ENCODE assay signal across 8 cellular contexts in genomic region chr6:34696739-34697543, GRCh38. TPM values are rescaled to one million over a fixed set of nuclear protein-coding genes. Genes with fewer than 3 reads are reported as not detected.
DNase-seq lines count a peak whose midpoint lies in the region; ATAC-seq lines count a peak whose summit lies in the region.

Gene ILRUN (minus strand): TSS chr6:34696767. CDS start chr6:34696603, 164 bp downstream.

- no peaks in the 10 kb centered on the region for H3K9me3 Mint-ChIP-seq in CD8-positive, alpha-beta memory T cell
- no peaks in the 10 kb centered on the region for H3K9me3 Mint-ChIP-seq in effector memory CD8-positive, alpha-beta T cell
- no peaks in the 10 kb centered on the region for H3K9me3 Mint-ChIP-seq in memory B cell

- peak within 1 kb of the TSS; percentile 95 to 100 (median 100) for H3K27ac Mint-ChIP-seq in CD8-positive, alpha-beta memory T cell
- peak within 1 kb of the TSS; percentile 95 to 98 for H3K27ac Mint-ChIP-seq in effector memory CD8-positive, alpha-beta T cell
- peak within 1 kb of the TSS; percentile 95 for H3K27ac Mint-ChIP-seq in memory B cell

- H3K27ac ChIP-seq in CD8-positive, alpha-beta memory T cell (ENCODE audit: low read depth, low read length): peak within 1 kb of the TSS; percentile 96

- H3K4me3 ChIP-seq in CD8-positive, alpha-beta memory T cell (ENCODE audit: low read length): peak within 1 kb of the TSS; percentile 99

- H3K9me3 ChIP-seq in CD8-positive, alpha-beta memory T cell (ENCODE audit: low read length): no peaks in the 10 kb centered on the region

- peaks cover 23% of the 10 kb centered on the region for H3K4me1 ChIP-seq in CD8-positive, alpha-beta memory T cell (ENCODE audit: insufficient read depth, low read length)

- peak within 1 kb of the TSS; percentile 94 to 100 (median 97) for H3K4me3 Mint-ChIP-seq in CD8-positive, alpha-beta memory T cell
- H3K4me3 Mint-ChIP-seq in effector memory CD8-positive, alpha-beta T cell: peak within 1 kb of the TSS; percentile 82 to 97
- H3K4me3 Mint-ChIP-seq in memory B cell: peak within 1 kb of the TSS; percentile 86

- no peaks in the 10 kb centered on the region for H3K27me3 Mint-ChIP-seq in CD8-positive, alpha-beta memory T cell
- no peaks in the 10 kb centered on the region for H3K27me3 Mint-ChIP-seq in effector memory CD8-positive, alpha-beta T cell
- no peaks in the 10 kb centered on the region for H3K27me3 Mint-ChIP-seq in memory B cell

- POLR2A ChIA-PET in CD8-positive, alpha-beta memory T cell (lab: Charles Lee): interaction anchor here (0.6 to 1.6 kb wide), 7 partner anchors 24 to 514 kb away, joined by 3 to 9 read pairs (median 4); no protein-coding TSS in a partner anchor

- CTCF ChIA-PET in CD8-positive, alpha-beta memory T cell (lab: Charles Lee): interaction anchor here (0.9 to 1.5 kb wide), 3 partner anchors 10 to 40 kb away, joined by 3 to 8 read pairs (median 6); no protein-coding TSS in a partner anchor

- peak; percentile 92 to 98 (median 95) for DNase-seq in CD8-positive, alpha-beta memory T cell
- DNase-seq in HUDEP-2 (lab: John Stamatoyannopoulos, UW; ENCODE audit: unreplicated experiment in 76 of 76) (peak in 75 of 76 experiments; percentile 73 to 99 (median 97)), NOMO-1 treated with dmso at 0.1 percent for 144 hours (lab: John Stamatoyannopoulos, UW; ENCODE audit: unreplicated experiment) (peak; percentile 91), memory B cell (ENCODE audit: low spot score in 2 of 2) (peak; percentile 95 to 96)
- peak; percentile 88 to 96 (median 95) for DNase-seq in activated CD8-positive, alpha-beta memory T cell treated with anti-CD3 and anti-CD28 coated beads for 48 hours (ENCODE audit: low read depth in 2 of 3, low spot score in 2 of 3)
- peak; percentile 92 to 95 (median 93) for DNase-seq in effector memory CD8-positive, alpha-beta T cell
- DNase-seq in stimulated activated CD8-positive, alpha-beta memory T cell treated with anti-CD3 and anti-CD28 coated beads, Interleukin-12 subunit alpha, Interleukin-12 subunit beta, amount 100 ng/mL, for 1 hour (ENCODE audit: low read depth): peak; percentile 96

- H3K4me1 Mint-ChIP-seq in CD8-positive, alpha-beta memory T cell: peaks cover 41 to 54% (median 53%) of the 10 kb centered on the region in 3 donors
- peaks cover 28 to 40% of the 10 kb centered on the region in 2 donors for H3K4me1 Mint-ChIP-seq in effector memory CD8-positive, alpha-beta T cell (ENCODE audit: low read depth in 2 of 2)
- H3K4me1 Mint-ChIP-seq in memory B cell: peaks cover 30% of the 10 kb centered on the region

- ATAC-seq in GM21360 (IDR thresholded peaks at IDR 0.05; ENCODE audit: unreplicated experiment) (peak; percentile 84), memory B cell (ENCODE audit: low read depth) (peak; percentile 86)
- peak; percentile 87 for ATAC-seq in effector memory CD8-positive, alpha-beta T cell (replicated peaks)

- no peaks in the 10 kb centered on the region for H3K36me3 ChIP-seq in CD8-positive, alpha-beta memory T cell (ENCODE audit: insufficient read depth, low read length)

- H3K36me3 Mint-ChIP-seq in CD8-positive, alpha-beta memory T cell: peaks cover 0 to 14% (median 0%) of the 10 kb centered on the region in 3 donors
- peaks cover 16% of the 10 kb centered on the region for H3K36me3 Mint-ChIP-seq in effector memory CD8-positive, alpha-beta T cell (ENCODE audit: insufficient read depth)
- H3K36me3 Mint-ChIP-seq in memory B cell: peaks cover 5% of the 10 kb centered on the region

- no peaks in the 10 kb centered on the region for H3K27me3 ChIP-seq in CD8-positive, alpha-beta memory T cell (ENCODE audit: insufficient read depth, low read length, poor library complexity, severe bottlenecking)

RNA-seq across cellular contexts. Expression of gene ILRUN, which starts in this region (rescaled TPM):
- 10 to 100 TPM; 53.3 to 61.9 TPM for total RNA-seq in CD8-positive, alpha-beta memory T cell
- polyA plus RNA-seq in CD8-positive, alpha-beta memory T cell: 18.8 TPM

Comparison
In these comparisons a context has a peak if more than half of its experiments do, and no peak if none do; other contexts are left out.
1. Peak in every context shown above with its lines: DNase-seq, ATAC-seq, H3K4me3 ChIP-seq and H3K27ac ChIP-seq.